Comparison of ENCODE assay signal across 16 cellular contexts in genomic region chr12:49470986-49471385, GRCh38.
A peak's percentile ranks its signal among the peaks of the same experiment; 100 is the strongest.
DNase-seq lines count a peak whose midpoint lies in the region; ATAC-seq, FAIRE-seq and TF ChIP-seq lines count a peak whose summit lies in the region.
"Had no signal": no experiment of that assay in that cellular context is flagged by ENCODE, and none has a peak within 500 bp of the region (broad histone marks: within the 10 kb centered on the region; RNA-seq: fewer than 3 reads in every experiment).

No MANE protein-coding gene starts in this region.

- no peaks in the 10 kb centered on the region for H3K9me3 Mint-ChIP-seq in dendritic cell treated with granulocyte-macrophage colony-stimulating factor and Interleukin-4, amounts not matched to agents 40 ng/mL and 50 ng/mL, for 4 days
- no peaks in the 10 kb centered on the region for H3K9me3 Mint-ChIP-seq in GM23338

- no peak for TF ChIP-seq CTCF in GM23338 (conservative IDR thresholded peaks at IDR 0.05; ENCODE audit: low read depth in 2 of 2)

- peak overlapping the region; percentile 55 for H3K27ac Mint-ChIP-seq in dendritic cell treated with granulocyte-macrophage colony-stimulating factor and Interleukin-4, amounts not matched to agents 40 ng/mL and 50 ng/mL, for 4 days
- no peak overlapping the region for H3K27ac Mint-ChIP-seq in GM23338

- H3K4me1 Mint-ChIP-seq in dendritic cell treated with granulocyte-macrophage colony-stimulating factor and Interleukin-4, amounts not matched to agents 40 ng/mL and 50 ng/mL, for 4 days (ENCODE audit: low read depth), result peaks cover 6% of the 10 kb centered on the region
- peaks cover 6% of the 10 kb centered on the region for H3K4me1 Mint-ChIP-seq in GM23338

- intact Hi-C loops in dendritic cell treated with granulocyte-macrophage colony-stimulating factor and Interleukin-4, amounts not matched to agents 40 ng/mL and 50 ng/mL, for 4 days (cut with micrococcal nuclease), result no loop called here

- H3K36me3 Mint-ChIP-seq in dendritic cell treated with granulocyte-macrophage colony-stimulating factor and Interleukin-4, amounts not matched to agents 40 ng/mL and 50 ng/mL, for 4 days (ENCODE audit: low read depth), result peaks cover 10% of the 10 kb centered on the region
- peaks cover 4% of the 10 kb centered on the region; the same call in 1 of the 3 replicates for H3K36me3 Mint-ChIP-seq in GM23338 (ENCODE audit: low read depth)

- ATAC-seq in GM23338 (no peak), GM19455 (IDR thresholded peaks at IDR 0.05; ENCODE audit: unreplicated experiment) (no peak), GM18868 (IDR thresholded peaks at IDR 0.05; ENCODE audit: unreplicated experiment) (no peak)

- H3K27me3 Mint-ChIP-seq in dendritic cell treated with granulocyte-macrophage colony-stimulating factor and Interleukin-4, amounts not matched to agents 40 ng/mL and 50 ng/mL, for 4 days, result no peaks in the 10 kb centered on the region
- no peaks in the 10 kb centered on the region for H3K27me3 Mint-ChIP-seq in GM23338 (ENCODE audit: insufficient read depth, low read depth, poor library complexity)

- H3F3A ChIP-seq in GM23338 (replicated peaks; ENCODE audit: low read depth), result 0 out of 2 replicates have a peak, but pooled peaks cover 2% of the 10 kb centered on the region

- no peak overlapping the region for H3K4me3 ChIP-seq in GM23338
- H3K4me3 ChIP-seq: PC-9 had no signal

- peak; percentile 6 for FAIRE-seq in H54 (lab: Jason Lieb, UNC)

- no peaks in the 10 kb centered on the region for H3K9me2 ChIP-seq in GM23338 (ENCODE audit: insufficient read depth)

- no peak overlapping the region for H3K4me2 ChIP-seq in GM23338
- H3K4me2 ChIP-seq: PC-9 had no signal

- no peak for TF ChIP-seq POLR2A in H54 (IDR thresholded peaks at IDR 0.05; ENCODE audit: low read depth, low read length)

- no peaks in the 10 kb centered on the region for H3K79me2 ChIP-seq in GM23338 (replicated peaks; ENCODE audit: insufficient read depth)

- H4K20me1 ChIP-seq in GM23338 (replicated peaks; ENCODE audit: insufficient read depth), result peaks cover 2% of the 10 kb centered on the region; the same call in 1 of the 2 replicates

- 0 out of 2 replicates have a peak, but pooled peaks cover under 1% of the 10 kb centered on the region for H3K4me1 ChIP-seq in GM23338 (ENCODE audit: insufficient read depth)
- H3K4me1 ChIP-seq: Caco-2 had no signal

- DNase-seq in H54 (ENCODE audit: insufficient read length, low spot score), result no peak
- peak; percentile 4 for DNase-seq in MV-4-11 (lab: John Stamatoyannopoulos, UW)
- peak; percentile 42 for DNase-seq in myocyte (ENCODE audit: low read depth)
- no peak for DNase-seq in GM23338 (ENCODE audit: low spot score)
- DNase-seq in NCI-H446 treated with DMSO at 0.1 percent for 48 hours (lab: John Stamatoyannopoulos, UW), result no peak
- DNase-seq: AML-193, Caco-2, DMS53, GOT3, NCI-H1436, NCI-H2081, PC-9, Right ventricle myocardium superior had no signal

- no peaks in the 10 kb centered on the region for H3K27me3 ChIP-seq in GM23338 (ENCODE audit: insufficient read depth)

- H2AFZ ChIP-seq in GM23338, result no peak overlapping the region
- H2AFZ ChIP-seq: PC-9 had no signal

- H3K4me3 Mint-ChIP-seq in dendritic cell treated with granulocyte-macrophage colony-stimulating factor and Interleukin-4, amounts not matched to agents 40 ng/mL and 50 ng/mL, for 4 days, result no peak overlapping the region
- no peak overlapping the region for H3K4me3 Mint-ChIP-seq in GM23338

- H3K36me3 ChIP-seq in GM23338 (ENCODE audit: insufficient read depth), result no peaks in the 10 kb centered on the region

- H3K27ac ChIP-seq in GM23338 (ENCODE audit: low read depth), result no peak overlapping the region
- H3K27ac ChIP-seq: PC-9 had no signal

TF ChIP-seq in GM23338, 12 proteins besides CTCF, POLR2A, EP300 and RAD21 (continues in another document):
- no peak for TF ChIP-seq ZNF331 (CRISPR knock-in tag; IDR thresholded peaks at IDR 0.05; ENCODE audit: low read depth)
- TF ChIP-seq ETS1 (IDR thresholded peaks at IDR 0.05), result no peak
- TF ChIP-seq JUNB (IDR thresholded peaks at IDR 0.05; ENCODE audit: unreplicated experiment), result no peak
- TF ChIP-seq ZNF114 (CRISPR knock-in tag; IDR thresholded peaks at IDR 0.05), result no peak
- no peak for TF ChIP-seq STAT1 (IDR thresholded peaks at IDR 0.05; ENCODE audit: unreplicated experiment)
- TF ChIP-seq ZNF462 (CRISPR knock-in tag; IDR thresholded peaks at IDR 0.05), result no peak

Comparison
In these comparisons a context has a peak if more than half of its experiments do, and no peak if none do; other contexts are left out.
1. DNase-seq: peak in MV-4-11 (single experiment) and myocyte (single experiment); none in H54 (single experiment), GM23338 (single experiment) and NCI-H446 treated with DMSO at 0.1 percent for 48 hours (single experiment).